Comparison of ENCODE assay signal across 19 cellular contexts in genomic region chr10:963186-963585, GRCh38. TPM values are rescaled to one million over a fixed set of nuclear protein-coding genes. Genes with fewer than 3 reads are reported as not detected.
DNase-seq lines count a peak whose midpoint lies in the region; ATAC-seq, FAIRE-seq and TF ChIP-seq lines count a peak whose summit lies in the region.
"Had no signal": no experiment of that assay in that cellular context is flagged by ENCODE, and none has a peak within 500 bp of the region (broad histone marks: within the 10 kb centered on the region; RNA-seq: fewer than 3 reads in every experiment).

No MANE protein-coding gene starts in this region.

- 44% methylated on average over 5 of the region's 5 CpGs for WGBS in HepG2 (ENCODE audit: low lambda C conversion rate)
- 85% methylated on average over 3 of the region's 5 CpGs for WGBS in right lobe of liver (ENCODE audit: insufficient coverage, low coverage, low lambda C conversion rate, missing lambda C conversion rate)
- 23% methylated on average over 5 of the region's 5 CpGs for WGBS in K562 (ENCODE audit: insufficient coverage, low coverage, missing lambda C conversion rate)

- DNase-seq in HepG2 (ENCODE audit: low spot score): no peak
- DNase-seq in right lobe of liver: no peak
- DNase-seq in K562 (ENCODE audit: extremely low read depth in 1 of 4, low spot score in 3 of 4): no peak
- DNase-seq in progenitor cell of endocrine pancreas (ENCODE audit: low spot score, unreplicated experiment): no peak
- no peak for DNase-seq in uterus
- DNase-seq in activated CD8-positive, alpha-beta memory T cell treated with anti-CD3 and anti-CD28 coated beads for 24 hours: no peak
- DNase-seq: 8988T; CD4-positive, alpha-beta memory T cell; DMS153; DMS79; GF-D8; HCEC 1CT; HFFc6 had no signal

- H3K36me3 ChIP-seq in HepG2 (replicated peaks in 1 of 2; ENCODE audit: control insufficient read depth in 1 of 2, insufficient read depth in 2 of 2, low read length in 2 of 2) (no peaks in the 10 kb centered on the region), right lobe of liver (no peaks in the 10 kb centered on the region), K562 (ENCODE audit: control insufficient read depth, insufficient read depth, low read length) (no peaks in the 10 kb centered on the region), uterus (no peaks in the 10 kb centered on the region)
- H3K36me3 ChIP-seq: BLaER1 had no signal

- CTCF ChIA-PET in HepG2 (lab: Yijun Ruan, JAX; ENCODE audit: low intra/inter-chr PET ratio, low total read pairs): no interaction called here
- CTCF ChIA-PET in K562 (lab: Yijun Ruan, JAX; ENCODE audit: low intra/inter-chr PET ratio): no interaction called here

- no peaks in the 10 kb centered on the region for H3K9me3 Mint-ChIP-seq in progenitor cell of endocrine pancreas (ENCODE audit: low read depth)
- H3K9me3 Mint-ChIP-seq: HFFc6 had no signal

- H3K79me2 ChIP-seq in HepG2 (ENCODE audit: insufficient read depth, low read length) (no peaks in the 10 kb centered on the region), K562 (ENCODE audit: control insufficient read depth, insufficient read depth, low read length) (no peaks in the 10 kb centered on the region)

- no peak overlapping the region for H3K4me3 ChIP-seq in HepG2 (replicated peaks in 1 of 3; ENCODE audit: insufficient read depth in 1 of 3, low read depth in 2 of 3, low read length in 3 of 3)
- no peak overlapping the region for H3K4me3 ChIP-seq in right lobe of liver
- H3K4me3 ChIP-seq in K562: no peak overlapping the region
- H3K4me3 ChIP-seq in uterus: no peak overlapping the region
- H3K4me3 ChIP-seq: BLaER1, GM23248 had no signal

- no TSS peak for BruUV-seq in HepG2 (replicated peaks; lab: Mats Ljungman, UMichigan)
- BruUV-seq in K562 (replicated peaks; lab: Mats Ljungman, UMichigan): no TSS peak

- H3K27ac Mint-ChIP-seq in progenitor cell of endocrine pancreas: peak overlapping the region; percentile 34
- H3K27ac Mint-ChIP-seq: CD14-positive monocyte; CD4-positive, alpha-beta memory T cell; HFFc6; IgD-negative memory B cell had no signal

- POLR2A ChIA-PET in HepG2 (lab: Yijun Ruan, JAX) (interaction anchor here (1.7 kb wide), 1 partner anchor 31 kb away, joined by 4 read pairs; no protein-coding TSS in a partner anchor), K562 (lab: Yijun Ruan, JAX) (interaction anchor here (1.2 kb wide), 2 partner anchors 10 to 26 kb away, joined by 3 to 4 read pairs; no protein-coding TSS in a partner anchor)

- TF ChIP-seq EP300 in HepG2 (IDR thresholded peaks at IDR 0.05; ENCODE audit: low read depth in 2 of 2, low read length in 2 of 2) (no peak), HepG2 (CRISPR knock-in tag; IDR thresholded peaks at IDR 0.05; ENCODE audit: borderline replicate concordance) (no peak), K562 (IDR thresholded peaks at IDR 0.05; ENCODE audit: low read length) (no peak)

- H3K9me1 ChIP-seq in K562 (ENCODE audit: control insufficient read depth, insufficient read depth, low read length): no peaks in the 10 kb centered on the region

- peaks cover 7% of the 10 kb centered on the region for H3K27me3 Mint-ChIP-seq in progenitor cell of endocrine pancreas

- H4K20me1 ChIP-seq in HepG2 (ENCODE audit: insufficient read depth, low read length) (no peaks in the 10 kb centered on the region), K562 (replicated peaks; ENCODE audit: control insufficient read depth, insufficient read depth, low read length) (no peaks in the 10 kb centered on the region)
- H4K20me1 ChIP-seq: BLaER1 had no signal

- TF ChIP-seq CTCF in HepG2 (CRISPR knock-in tag; IDR thresholded peaks at IDR 0.05) (no peak), right lobe of liver (IDR thresholded peaks at IDR 0.05) (no peak), K562 (IDR thresholded peaks at IDR 0.05 in 2 of 3, conservative IDR thresholded peaks at IDR 0.05 in 1 of 3; ENCODE audit: insufficient read depth in 2 of 3, low read depth in 1 of 3, low read length in 3 of 3) (no peak), progenitor cell of endocrine pancreas (IDR thresholded peaks at IDR 0.05; ENCODE audit: unreplicated experiment) (no peak), uterus (IDR thresholded peaks at IDR 0.05) (no peak)

- peak overlapping the region; percentile 24; the same call in 1 of the 2 replicates for H3K4me2 ChIP-seq in HepG2 (ENCODE audit: low read depth, low read length)
- H3K4me2 ChIP-seq in K562 (ENCODE audit: insufficient read depth, low read length): no peak overlapping the region
- H3K4me2 ChIP-seq: BLaER1 had no signal

- peaks cover 3 to 54% of the 10 kb centered on the region in 2 experiments for H3K27me3 ChIP-seq in HepG2 (ENCODE audit: control insufficient read depth in 1 of 2, insufficient read depth in 2 of 2, low read length in 2 of 2)
- no peaks in the 10 kb centered on the region for H3K27me3 ChIP-seq in right lobe of liver
- H3K27me3 ChIP-seq in K562 (ENCODE audit: control insufficient read depth in 2 of 2, insufficient read depth in 2 of 2, low read length in 2 of 2): peaks cover 28 to 43% of the 10 kb centered on the region in 2 experiments; a peak in 4 of 5 replicates
- H3K27me3 ChIP-seq in uterus: no peaks in the 10 kb centered on the region
- H3K27me3 ChIP-seq: BLaER1 had no signal

- TF ChIP-seq RAD21 in HepG2 (CRISPR knock-in tag; IDR thresholded peaks at IDR 0.05): no peak
- TF ChIP-seq RAD21 in K562 (CRISPR knock-in tag; conservative IDR thresholded peaks at IDR 0.05 in 1 of 2, IDR thresholded peaks at IDR 0.05 in 1 of 2): no peak

- in situ Hi-C loops in HepG2 (cut with HindIII; ENCODE audit: extremely low pct_ligation_motif_present, low pct_unique_long_range_greater_than_20kb): no loop called here
- in situ Hi-C loops in K562 (cut with MboI): no loop called here

- H3K36me3 Mint-ChIP-seq in progenitor cell of endocrine pancreas (ENCODE audit: insufficient read depth): no peaks in the 10 kb centered on the region
- H3K36me3 Mint-ChIP-seq: CD14-positive monocyte; CD4-positive, alpha-beta memory T cell had no signal

- H2AFZ ChIP-seq in HepG2 (ENCODE audit: low read length) (no peak overlapping the region), K562 (ENCODE audit: low read depth, low read length) (peak overlapping the region; percentile 46)
- H2AFZ ChIP-seq: GM23248 had no signal

- H3K4me3 Mint-ChIP-seq in progenitor cell of endocrine pancreas (ENCODE audit: low read depth): no peak overlapping the region
- H3K4me3 Mint-ChIP-seq: CD14-positive monocyte; CD4-positive, alpha-beta memory T cell; HFFc6 had no signal

- H3K9ac ChIP-seq in HepG2 (ENCODE audit: insufficient read depth, low read depth, low read length): no peak overlapping the region
- no peak overlapping the region for H3K9ac ChIP-seq in K562 (ENCODE audit: insufficient read depth in 1 of 2, low read depth in 2 of 2, low read length in 2 of 2)
- H3K9ac ChIP-seq: BLaER1, GM23248 had no signal

- H3K27ac ChIP-seq in HepG2 (ENCODE audit: extremely low read length, insufficient read depth, low read length): no peak overlapping the region
- no peak overlapping the region for H3K27ac ChIP-seq in right lobe of liver
- no peak overlapping the region for H3K27ac ChIP-seq in K562 (ENCODE audit: extremely low read depth, low read depth, low read length)
- H3K27ac ChIP-seq in uterus: no peak overlapping the region
- H3K27ac ChIP-seq: BLaER1, GM23248 had no signal

- H3K4me1 Mint-ChIP-seq in progenitor cell of endocrine pancreas (ENCODE audit: low read depth): peaks cover 4% of the 10 kb centered on the region
- H3K4me1 Mint-ChIP-seq: CD14-positive monocyte, IgD-negative memory B cell had no signal

- H3K4me1 ChIP-seq in HepG2 (ENCODE audit: insufficient read depth, low read length) (peaks cover 36% of the 10 kb centered on the region), right lobe of liver (no peaks in the 10 kb centered on the region), K562 (replicated peaks in 1 of 2; ENCODE audit: control insufficient read depth in 2 of 2, insufficient read depth in 2 of 2, low read length in 2 of 2) (peaks cover 0 to 8% of the 10 kb centered on the region in 2 experiments; a peak in 3 of 5 replicates), uterus (no peaks in the 10 kb centered on the region)
- H3K4me1 ChIP-seq: BLaER1 had no signal

- FAIRE-seq in HepG2 (lab: Jason Lieb, UNC) (no peak), K562 (lab: Jason Lieb, UNC) (no peak)
- FAIRE-seq: HTR-8/SVneo had no signal

- no peaks in the 10 kb centered on the region for H3K9me3 ChIP-seq in HepG2 (ENCODE audit: low read length)
- no peaks in the 10 kb centered on the region for H3K9me3 ChIP-seq in right lobe of liver
- no peaks in the 10 kb centered on the region for H3K9me3 ChIP-seq in K562 (replicated peaks; ENCODE audit: control insufficient read depth, insufficient read depth, low read depth, low read length)
- H3K9me3 ChIP-seq in uterus: no peaks in the 10 kb centered on the region
- H3K9me3 ChIP-seq: BLaER1 had no signal

- intact Hi-C loops in HepG2 (cut with micrococcal nuclease; ENCODE audit: unreplicated experiment): no loop called here
- intact Hi-C loops in right lobe of liver (cut with DNase I): no loop called here
- intact Hi-C loops in K562 (cut with micrococcal nuclease): no loop called here
- intact Hi-C loops in uterus (cut with DNase I; ENCODE audit: low total_unique reads): no loop called here

- ATAC-seq in HepG2: no peak
- no peak for ATAC-seq in right lobe of liver
- no peak for ATAC-seq in K562
- no peak for ATAC-seq in HG03439 (IDR thresholded peaks at IDR 0.05; ENCODE audit: unreplicated experiment)

- TF ChIP-seq POLR2A in HepG2 (IDR thresholded peaks at IDR 0.05; ENCODE audit: insufficient read depth in 1 of 2, low read depth in 2 of 2, low read length in 2 of 2) (no peak), right lobe of liver (IDR thresholded peaks at IDR 0.05) (no peak), K562 (conservative IDR thresholded peaks at IDR 0.05) (no peak), uterus (IDR thresholded peaks at IDR 0.05) (no peak)

RNA-seq across cellular contexts. Expression of gene GTPBP4, which starts 25.0 kb away (rescaled TPM):
- total RNA-seq in HepG2 (2016; rRNA removed; fragmentation: Illumina TruSeq; extraction: Trizol): 85.5 and 101 TPM in 2 replicates
- total RNA-seq in HepG2 (2016; cell fraction: cytosol; rRNA removed; fragmentation: Illumina TruSeq; extraction: Trizol; ENCODE audit: low read depth): 9.2 and 10.8 TPM in 2 replicates
- total RNA-seq in HepG2 (2016; cell fraction: insoluble cytoplasmic fraction; rRNA removed; fragmentation: Illumina TruSeq; extraction: Trizol): 73.1 and 98.3 TPM in 2 replicates
- 17.2 and 23.2 TPM in 2 replicates for total RNA-seq in HepG2 (2016; cell fraction: membrane; rRNA removed; fragmentation: Illumina TruSeq; extraction: Trizol)
- 61.0 and 70.2 TPM in 2 replicates for total RNA-seq in HepG2 (2016; cell fraction: nucleus; rRNA removed; fragmentation: Illumina TruSeq; extraction: Trizol)
- polyA plus RNA-seq in HepG2 (2011; rRNA removed): 20.1 and 24.1 TPM in 2 replicates
- polyA plus RNA-seq in HepG2 (2011; cell fraction: cytosol; rRNA removed): 9.2 and 11.6 TPM in 2 replicates
- 31.1 and 31.6 TPM in 2 replicates for polyA plus RNA-seq in HepG2 (2011; cell fraction: nucleus; rRNA removed)
- 37.7 and 40.3 TPM in 2 replicates for polyA plus RNA-seq in HepG2 (2012)
- polyA plus RNA-seq in HepG2 (2016; cell fraction: cytosol; fragmentation: Illumina TruSeq; extraction: Trizol; ENCODE audit: low read depth): 3.6 and 4.3 TPM in 2 replicates
- polyA plus RNA-seq in HepG2 (2016; cell fraction: insoluble cytoplasmic fraction; fragmentation: Illumina TruSeq; extraction: Trizol; ENCODE audit: low read depth): 116 and 119 TPM in 2 replicates
- polyA plus RNA-seq in HepG2 (2016; cell fraction: membrane; fragmentation: Illumina TruSeq; extraction: Trizol; ENCODE audit: low read depth): 8.8 and 12.3 TPM in 2 replicates
- 109 and 116 TPM in 2 replicates for polyA plus RNA-seq in HepG2 (2016; cell fraction: nucleus; fragmentation: Illumina TruSeq; extraction: Trizol; ENCODE audit: insufficient read depth, low read depth)
- polyA minus RNA-seq in HepG2 (2011; rRNA and poly(A)+ RNA removed; ENCODE audit: low replicate concordance): 35.4 and 59.3 TPM in 2 replicates
- polyA minus RNA-seq in HepG2 (2011; cell fraction: cytosol; rRNA and poly(A)+ RNA removed): 14.2 and 15.8 TPM in 2 replicates
- polyA minus RNA-seq in HepG2 (2011; cell fraction: nucleus; rRNA and poly(A)+ RNA removed): 62.8 and 65.3 TPM in 2 replicates
- total RNA-seq in right lobe of liver: 10 to 100 TPM in 5 of 6 experiments, 1 to 10 TPM in 1; 6.6 to 18.6 (median 15.4) TPM
- 152 and 161 TPM in 2 replicates for total RNA-seq in K562 (2011; cell fraction: chromatin; rRNA removed; ENCODE audit: low replicate concordance)
- 89.4 and 92.6 TPM in 2 replicates for total RNA-seq in K562 (2011; cell fraction: nucleolus; rRNA removed)
- total RNA-seq in K562 (2011; cell fraction: nucleoplasm; rRNA removed): 101 and 119 TPM in 2 replicates
- 139 and 155 TPM in 2 replicates for total RNA-seq in K562 (2014; rRNA removed)
- total RNA-seq in K562 (2014; rRNA removed; fragmentation: Illumina TruSeq; extraction: Trizol): 147 and 176 TPM in 2 replicates
- total RNA-seq in K562 (2015; rRNA removed; fragmentation: Illumina TruSeq; extraction: Trizol): 119 and 121 TPM in 2 replicates
- total RNA-seq in K562 (2021): 113 and 128 TPM in 2 replicates
- 63.2 and 79.0 TPM in 2 replicates for polyA plus RNA-seq in K562 (2011; rRNA removed)
- polyA plus RNA-seq in K562 (2011; cell fraction: cytosol; rRNA removed): 23.3 and 31.7 TPM in 2 replicates
- 66.4 and 72.5 TPM in 2 replicates for polyA plus RNA-seq in K562 (2011; cell fraction: nucleus; rRNA removed)
- 54.3 and 75.5 TPM in 2 replicates for polyA plus RNA-seq in K562 (2012)
- 102 and 118 TPM in 2 replicates for polyA plus RNA-seq in K562 (2014; fragmentation: Illumina TruSeq; extraction: Trizol)
- 100 to 1,000 TPM in 1 of 2 experiments, 10 to 100 TPM in 1; 88.2 to 128 TPM for polyA plus RNA-seq in K562 (2014; fragmentation: Nextera tagmentation; extraction: Ambion mirVana)
- 135 TPM in 2 replicates for polyA plus RNA-seq in K562 (2014; rRNA removed)
- polyA minus RNA-seq in K562 (2011; rRNA and poly(A)+ RNA removed): 51.2 and 60.2 TPM in 2 replicates
- 24.7 and 30.6 TPM in 2 replicates for polyA minus RNA-seq in K562 (2011; cell fraction: cytosol; rRNA and poly(A)+ RNA removed)
- 42.3 and 61.3 TPM in 2 replicates for polyA minus RNA-seq in K562 (2011; cell fraction: nucleus; rRNA and poly(A)+ RNA removed)
- total RNA-seq in progenitor cell of endocrine pancreas: 53.2 and 57.9 TPM in 2 replicates
- total RNA-seq in uterus: 10 to 100 TPM; 10.5 to 49.0 (median 20.1) TPM

RNA-seq across cellular contexts. Expression of gene LARP4B, which starts 31.7 kb away (rescaled TPM):
- total RNA-seq in HepG2 (2016; rRNA removed; fragmentation: Illumina TruSeq; extraction: Trizol) (19.5 and 23.6 TPM in 2 replicates), right lobe of liver (10 to 100 TPM; 22.4 to 35.9 (median 31.7) TPM), K562 (2014; rRNA removed) (48.4 and 61.7 TPM in 2 replicates), K562 (2014; rRNA removed; fragmentation: Illumina TruSeq; extraction: Trizol) (28.3 and 28.6 TPM in 2 replicates), K562 (2015; rRNA removed; fragmentation: Illumina TruSeq; extraction: Trizol) (37.3 and 39.0 TPM in 2 replicates), K562 (2021) (128 and 130 TPM in 2 replicates), progenitor cell of endocrine pancreas (110 and 114 TPM in 2 replicates), uterus (10 to 100 TPM; 17.4 to 76.8 (median 32.2) TPM)
- 14.7 and 23.0 TPM in 2 replicates for total RNA-seq in HepG2 (2016; cell fraction: cytosol; rRNA removed; fragmentation: Illumina TruSeq; extraction: Trizol; ENCODE audit: low read depth)
- total RNA-seq in HepG2 (2016; cell fraction: insoluble cytoplasmic fraction; rRNA removed; fragmentation: Illumina TruSeq; extraction: Trizol): 19.2 and 20.0 TPM in 2 replicates
- 15.0 and 15.8 TPM in 2 replicates for total RNA-seq in HepG2 (2016; cell fraction: membrane; rRNA removed; fragmentation: Illumina TruSeq; extraction: Trizol)
- 26.7 and 30.9 TPM in 2 replicates for total RNA-seq in HepG2 (2016; cell fraction: nucleus; rRNA removed; fragmentation: Illumina TruSeq; extraction: Trizol)
- polyA plus RNA-seq in HepG2 (2011; rRNA removed) (29.4 and 30.2 TPM in 2 replicates), K562 (2011; rRNA removed) (63.1 and 64.1 TPM in 2 replicates), K562 (2014; fragmentation: Illumina TruSeq; extraction: Trizol) (38.5 and 44.0 TPM in 2 replicates), K562 (2014; fragmentation: Nextera tagmentation; extraction: Ambion mirVana) (10 to 100 TPM; 11.8 to 21.0 TPM), K562 (2014; rRNA removed) (42.6 and 46.6 TPM in 2 replicates)
- 17.2 and 19.1 TPM in 2 replicates for polyA plus RNA-seq in HepG2 (2011; cell fraction: cytosol; rRNA removed)
- 47.0 and 50.9 TPM in 2 replicates for polyA plus RNA-seq in HepG2 (2011; cell fraction: nucleus; rRNA removed)
- polyA plus RNA-seq in HepG2 (2012): 21.6 and 23.2 TPM in 2 replicates
- 0.96 and 1.0 TPM in 2 replicates for polyA plus RNA-seq in HepG2 (2016; cell fraction: cytosol; fragmentation: Illumina TruSeq; extraction: Trizol; ENCODE audit: low read depth)
- 20.6 and 24.1 TPM in 2 replicates for polyA plus RNA-seq in HepG2 (2016; cell fraction: insoluble cytoplasmic fraction; fragmentation: Illumina TruSeq; extraction: Trizol; ENCODE audit: low read depth)
- polyA plus RNA-seq in HepG2 (2016; cell fraction: membrane; fragmentation: Illumina TruSeq; extraction: Trizol; ENCODE audit: low read depth): 4.4 and 4.9 TPM in 2 replicates
- polyA plus RNA-seq in HepG2 (2016; cell fraction: nucleus; fragmentation: Illumina TruSeq; extraction: Trizol; ENCODE audit: insufficient read depth, low read depth): 31.6 and 31.8 TPM in 2 replicates
- polyA minus RNA-seq in HepG2 (2011; rRNA and poly(A)+ RNA removed; ENCODE audit: low replicate concordance): 61.5 and 94.1 TPM in 2 replicates
- polyA minus RNA-seq in HepG2 (2011; cell fraction: cytosol; rRNA and poly(A)+ RNA removed): 27.4 and 36.0 TPM in 2 replicates
- polyA minus RNA-seq in HepG2 (2011; cell fraction: nucleus; rRNA and poly(A)+ RNA removed): 92.4 and 94.1 TPM in 2 replicates
- total RNA-seq in K562 (2011; cell fraction: chromatin; rRNA removed; ENCODE audit: low replicate concordance): 210 and 214 TPM in 2 replicates
- total RNA-seq in K562 (2011; cell fraction: nucleolus; rRNA removed): 107 and 116 TPM in 2 replicates
- 149 and 184 TPM in 2 replicates for total RNA-seq in K562 (2011; cell fraction: nucleoplasm; rRNA removed)
- polyA plus RNA-seq in K562 (2011; cell fraction: cytosol; rRNA removed): 38.4 and 38.9 TPM in 2 replicates
- polyA plus RNA-seq in K562 (2011; cell fraction: nucleus; rRNA removed): 106 and 107 TPM in 2 replicates
- 21.5 and 41.5 TPM in 2 replicates for polyA plus RNA-seq in K562 (2012)
- 95.3 and 108 TPM in 2 replicates for polyA minus RNA-seq in K562 (2011; rRNA and poly(A)+ RNA removed)
- polyA minus RNA-seq in K562 (2011; cell fraction: cytosol; rRNA and poly(A)+ RNA removed): 55.8 and 69.2 TPM in 2 replicates
- 70.0 and 104 TPM in 2 replicates for polyA minus RNA-seq in K562 (2011; cell fraction: nucleus; rRNA and poly(A)+ RNA removed)

Comparison
In these comparisons a context has a peak if more than half of its experiments do, and no peak if none do; other contexts are left out.
1. Of the 241 proteins assayed by ChIP-seq in both HepG2 and K562: peak only in HepG2: MNT and UBTF; only in K562: MAX; in both: none; in neither: 238.